ENCODE assay signal across 22 cellular contexts in the genomic region with DNA sequence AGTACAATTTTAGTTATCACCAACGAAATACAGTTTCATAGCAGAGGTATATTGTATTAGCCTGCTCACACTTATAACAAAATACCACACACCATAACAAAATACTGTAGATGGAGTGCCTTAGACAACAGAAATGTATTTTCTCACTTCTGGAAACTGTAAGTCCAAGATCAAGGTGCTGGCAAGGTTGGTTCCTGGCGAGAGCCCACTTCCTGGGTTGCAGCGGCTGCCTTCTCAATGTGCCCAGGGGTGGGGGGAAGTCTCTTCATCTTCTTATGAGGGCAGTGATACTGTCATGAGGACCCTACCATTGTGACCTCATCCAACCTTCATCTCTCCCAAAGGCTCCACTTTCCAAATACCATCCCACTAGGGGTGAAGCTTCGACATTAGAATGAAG. TPM values are rescaled to one million over a fixed set of nuclear protein-coding genes. Genes with fewer than 3 reads are reported as not detected.
DNase-seq lines count a peak whose midpoint lies in the region; ATAC-seq and TF ChIP-seq lines count a peak whose summit lies in the region.
"Had no signal": no experiment of that assay in that cellular context is flagged by ENCODE, and none has a peak within 500 bp of the region (broad histone marks: within the 10 kb centered on the region; RNA-seq: fewer than 3 reads in every experiment).

No MANE protein-coding gene starts in this region.

- H3K9me3 ChIP-seq in DND-41 (ENCODE audit: insufficient read depth, low read length, severe bottlenecking) = peaks cover 2% of the 10 kb centered on the region
- H3K9me3 ChIP-seq: BE2C, BLaER1 had no signal

- H3K36me3 Mint-ChIP-seq in activated naive CD8-positive, alpha-beta T cell = no peaks in the 10 kb centered on the region
- H3K36me3 Mint-ChIP-seq in activated naive CD8-positive, alpha-beta T cell treated with anti-CD3 and anti-CD28 coated beads for 36 hours = no peaks in the 10 kb centered on the region
- H3K36me3 Mint-ChIP-seq: CD14-positive monocyte; CD4-positive, alpha-beta memory T cell; CD4-positive, CD25-positive, alpha-beta regulatory T cell; CD8-positive, alpha-beta memory T cell had no signal

- H4K20me1 ChIP-seq in DND-41 (ENCODE audit: insufficient read depth, low read length) = no peaks in the 10 kb centered on the region
- H4K20me1 ChIP-seq: BLaER1 had no signal

- ATAC-seq in DND-41 (ENCODE audit: insufficient read depth, low read depth) (peak; percentile 76), GM18867 (IDR thresholded peaks at IDR 0.05; ENCODE audit: unreplicated experiment) (no peak)

- H2AFZ ChIP-seq in DND-41 (ENCODE audit: low read depth, low read length) = no peak overlapping the region

- no peak overlapping the region for H3K9ac ChIP-seq in DND-41 (ENCODE audit: low read depth, low read length)
- H3K9ac ChIP-seq: BLaER1 had no signal

- H3K27me3 ChIP-seq in DND-41 (ENCODE audit: insufficient read depth, low read length, poor library complexity) = peaks cover 3% of the 10 kb centered on the region
- H3K27me3 ChIP-seq: BLaER1 had no signal

- peak overlapping the region; percentile 18 for H3K27ac Mint-ChIP-seq in activated naive CD8-positive, alpha-beta T cell
- no peak overlapping the region for H3K27ac Mint-ChIP-seq in activated naive CD8-positive, alpha-beta T cell treated with anti-CD3 and anti-CD28 coated beads for 36 hours
- H3K27ac Mint-ChIP-seq: CD14-positive monocyte; CD4-positive, alpha-beta memory T cell; CD4-positive, CD25-positive, alpha-beta regulatory T cell; CD8-positive, alpha-beta memory T cell had no signal

- H3K27ac ChIP-seq in DND-41 (ENCODE audit: low read length) = no peak overlapping the region
- H3K27ac ChIP-seq: BLaER1 had no signal

- H3K4me1 Mint-ChIP-seq in activated naive CD8-positive, alpha-beta T cell (ENCODE audit: low read depth) = peaks cover 10% of the 10 kb centered on the region
- H3K4me1 Mint-ChIP-seq in activated naive CD8-positive, alpha-beta T cell treated with anti-CD3 and anti-CD28 coated beads for 36 hours = peaks cover 17% of the 10 kb centered on the region
- H3K4me1 Mint-ChIP-seq: CD8-positive, alpha-beta memory T cell had no signal

- H3K4me3 Mint-ChIP-seq in activated naive CD8-positive, alpha-beta T cell = no peak overlapping the region
- H3K4me3 Mint-ChIP-seq in activated naive CD8-positive, alpha-beta T cell treated with anti-CD3 and anti-CD28 coated beads for 36 hours = no peak overlapping the region
- H3K4me3 Mint-ChIP-seq: CD14-positive monocyte; CD4-positive, alpha-beta memory T cell; CD4-positive, CD25-positive, alpha-beta regulatory T cell; CD8-positive, alpha-beta memory T cell had no signal

- H3K9me3 Mint-ChIP-seq in activated naive CD8-positive, alpha-beta T cell (ENCODE audit: low read depth) = no peaks in the 10 kb centered on the region
- H3K9me3 Mint-ChIP-seq in activated naive CD8-positive, alpha-beta T cell treated with anti-CD3 and anti-CD28 coated beads for 36 hours = no peaks in the 10 kb centered on the region
- H3K9me3 Mint-ChIP-seq: CD4-positive, alpha-beta memory T cell; CD4-positive, CD25-positive, alpha-beta regulatory T cell; CD8-positive, alpha-beta memory T cell had no signal

- H3K79me2 ChIP-seq in DND-41 (ENCODE audit: insufficient read depth, low read length) = no peaks in the 10 kb centered on the region

- H3K27me3 Mint-ChIP-seq in activated naive CD8-positive, alpha-beta T cell = peaks cover 2% of the 10 kb centered on the region
- H3K27me3 Mint-ChIP-seq in activated naive CD8-positive, alpha-beta T cell treated with anti-CD3 and anti-CD28 coated beads for 36 hours = peaks cover 28% of the 10 kb centered on the region

- DNase-seq in activated naive CD8-positive, alpha-beta T cell treated with anti-CD3 and anti-CD28 coated beads for 36 hours = no peak
- DNase-seq in DND-41 (peak; percentile 46), ureter (ENCODE audit: low spot score) (peak; percentile 8), nucleus accumbens (lab: John Stamatoyannopoulos, UW) (no peak)
- peak; percentile 47 for DNase-seq in Jurkat, Clone E6-1 (ENCODE audit: low read depth, low spot score)
- DNase-seq: 8988T; ACHN; BE2C; C1 segment of cervical spinal cord; CD4-positive, alpha-beta memory T cell; CD4-positive, CD25-positive, alpha-beta regulatory T cell; CD8-positive, alpha-beta memory T cell; COR-L47; DMS 273 treated with DMSO at 0.1 percent for 48 hours; DMS153; DMS53; DMS79; GF-D8 had no signal

- H3K4me2 ChIP-seq in DND-41 (ENCODE audit: insufficient read depth, low read length) = no peak overlapping the region

- H3K36me3 ChIP-seq in DND-41 (ENCODE audit: insufficient read depth, low read length) = no peaks in the 10 kb centered on the region
- H3K36me3 ChIP-seq: BE2C, BLaER1 had no signal

- no peak for TF ChIP-seq CTCF in DND-41 (IDR thresholded peaks at IDR 0.05; ENCODE audit: borderline replicate concordance, extremely low read depth, low read length, poor library complexity, severe bottlenecking)

- H3K4me3 ChIP-seq in DND-41 (ENCODE audit: low read depth in 1 of 2, low read length in 2 of 2) = no peak overlapping the region
- no peak overlapping the region for H3K4me3 ChIP-seq in Jurkat, Clone E6-1 (ENCODE audit: low read length)
- H3K4me3 ChIP-seq: BLaER1 had no signal

- H3K4me1 ChIP-seq in DND-41 (ENCODE audit: insufficient read depth, low read length) = peaks cover 7% of the 10 kb centered on the region
- H3K4me1 ChIP-seq: BE2C had no signal

RNA-seq across cellular contexts. Expression of a gene that starts 30.5 kb away (rescaled TPM):
- total RNA-seq in activated naive CD8-positive, alpha-beta T cell treated with anti-CD3 and anti-CD28 coated beads for 36 hours = 1 to 10 TPM; 1.4 to 1.8 TPM
- polyA plus RNA-seq in Jurkat, Clone E6-1 (2012; ENCODE audit: insufficient read depth, insufficient read length) = not detected
- total RNA-seq in ureter = 6.2 TPM

Comparison
In these comparisons a context has a peak if more than half of its experiments do, and no peak if none do; other contexts are left out.
1. DNase-seq: peak in DND-41 (single experiment), Jurkat, Clone E6-1 (single experiment) and ureter (single experiment); none in activated naive CD8-positive, alpha-beta T cell treated with anti-CD3 and anti-CD28 coated beads for 36 hours (single experiment) and nucleus accumbens (0 of 56).